8 cellular contexts compared by ENCODE assay signal in the genomic region with DNA sequence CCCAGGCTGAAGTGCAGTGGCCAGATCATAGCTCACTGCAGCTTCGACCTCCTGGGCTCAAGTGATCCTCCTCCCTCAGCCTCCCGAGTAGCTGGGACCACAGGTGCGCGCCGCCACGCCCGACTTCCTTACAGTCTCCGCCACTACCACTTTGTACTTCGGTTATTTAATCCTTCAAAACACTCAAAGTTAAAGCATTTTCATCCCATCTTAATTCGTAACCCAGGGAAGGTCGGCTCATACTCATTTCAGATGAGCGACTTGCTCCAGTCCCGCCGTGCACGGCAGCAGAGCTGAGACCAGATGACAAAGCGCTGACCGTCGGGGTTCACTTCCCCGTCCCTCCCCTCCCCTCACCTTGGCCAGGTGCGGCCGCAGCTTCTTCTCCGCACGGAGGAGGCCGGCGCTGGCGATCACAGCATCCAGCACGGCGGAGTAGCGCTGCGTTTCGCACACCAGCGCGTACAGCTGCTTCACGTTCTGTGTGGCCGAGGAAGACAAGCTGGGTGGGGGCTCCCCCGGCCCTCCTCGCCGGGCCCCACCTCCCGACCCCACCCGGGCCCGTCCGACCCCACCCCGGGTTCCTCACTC. TPM values are rescaled to one million over a fixed set of nuclear protein-coding genes. Genes with fewer than 3 reads are reported as not detected.
DNase-seq lines count a peak whose midpoint lies in the region; ATAC-seq and TF ChIP-seq lines count a peak whose summit lies in the region.

No MANE protein-coding gene starts in this region.

- no peaks in the 10 kb centered on the region for H3K9me3 ChIP-seq in iPS-20b (ENCODE audit: insufficient read depth, low read depth, low read length)

- peak overlapping the region; percentile 93 to 98 for H3K27ac Mint-ChIP-seq in activated naive CD4-positive, alpha-beta T cell treated with anti-CD3 and anti-CD28 coated beads, Interleukin-2, amount 50 U/mL, for 72 hours
- H3K27ac Mint-ChIP-seq in stimulated activated naive B cell treated with anti-CD40 and anti-IgM and Interleukin-4, amounts not matched to agents 10 μg/mL and 1 μg/mL and 100 μg/mL, for 72 hours = peak overlapping the region; percentile 98

- H3K27me3 ChIP-seq in BJ (ENCODE audit: control insufficient read depth, insufficient read depth, low read length) (no peaks in the 10 kb centered on the region), iPS-20b (ENCODE audit: insufficient read depth, low read length) (peaks cover 8% of the 10 kb centered on the region; the same call in 1 of the 2 replicates)

- peak overlapping the region; percentile 87; the same call in 1 of the 2 replicates for H3K9ac ChIP-seq in iPS-20b (ENCODE audit: low read depth, low read length)

- CTCF ChIA-PET in BJ (lab: Yijun Ruan, JAX) = no interaction called here

- no peak for TF ChIP-seq CTCF in BJ (IDR thresholded peaks at IDR 0.05; ENCODE audit: insufficient read depth, low read depth, low read length)

- H3K36me3 Mint-ChIP-seq in activated naive CD4-positive, alpha-beta T cell treated with anti-CD3 and anti-CD28 coated beads, Interleukin-2, amount 50 U/mL, for 72 hours = peaks cover 28 to 38% of the 10 kb centered on the region in 2 donors
- peaks cover 18 to 38% of the 10 kb centered on the region in 2 donors for H3K36me3 Mint-ChIP-seq in stimulated activated naive B cell treated with anti-CD40 and anti-IgM and Interleukin-4, amounts not matched to agents 10 μg/mL and 1 μg/mL and 100 μg/mL, for 72 hours

- POLR2A ChIA-PET in BJ (lab: Charles Lee) = no interaction called here

- no peak for DNase-seq in BJ (ENCODE audit: low read depth)
- peak; percentile 41 for DNase-seq in GM19240 (ENCODE audit: insufficient read length, low spot score)
- DNase-seq in activated naive CD4-positive, alpha-beta T cell treated with anti-CD3 and anti-CD28 coated beads, Interleukin-2, amount 50 U/mL, for 72 hours (ENCODE audit: low spot score in 2 of 2) = no peak
- DNase-seq in stimulated activated naive B cell treated with anti-CD40 and anti-IgM and Interleukin-4, amounts not matched to agents 10 μg/mL and 1 μg/mL and 100 μg/mL, for 72 hours = no peak
- DNase-seq in effector CD8-positive, alpha-beta T cell (lab: John Stamatoyannopoulos, UW) = no peak
- DNase-seq in occipital lobe (lab: John Stamatoyannopoulos, UW) = no peak

- H3K4me1 Mint-ChIP-seq in stimulated activated naive B cell treated with anti-CD40 and anti-IgM and Interleukin-4, amounts not matched to agents 10 μg/mL and 1 μg/mL and 100 μg/mL, for 72 hours = peaks cover 25 to 39% of the 10 kb centered on the region in 2 donors

- no peaks in the 10 kb centered on the region for H3K4me1 ChIP-seq in iPS-20b (ENCODE audit: insufficient read depth, low read length)

- H3K9me3 Mint-ChIP-seq in activated naive CD4-positive, alpha-beta T cell treated with anti-CD3 and anti-CD28 coated beads, Interleukin-2, amount 50 U/mL, for 72 hours = peaks cover 0 to 3% of the 10 kb centered on the region in 2 donors
- H3K9me3 Mint-ChIP-seq in stimulated activated naive B cell treated with anti-CD40 and anti-IgM and Interleukin-4, amounts not matched to agents 10 μg/mL and 1 μg/mL and 100 μg/mL, for 72 hours = no peaks in the 10 kb centered on the region

- peak overlapping the region; percentile 99 to 100 for H3K4me3 Mint-ChIP-seq in stimulated activated naive B cell treated with anti-CD40 and anti-IgM and Interleukin-4, amounts not matched to agents 10 μg/mL and 1 μg/mL and 100 μg/mL, for 72 hours

- H3K27me3 Mint-ChIP-seq in stimulated activated naive B cell treated with anti-CD40 and anti-IgM and Interleukin-4, amounts not matched to agents 10 μg/mL and 1 μg/mL and 100 μg/mL, for 72 hours = no peaks in the 10 kb centered on the region

- ATAC-seq in HG03342 (IDR thresholded peaks at IDR 0.05; ENCODE audit: unreplicated experiment) = peak; percentile 47
- ATAC-seq in activated naive CD4-positive, alpha-beta T cell treated with anti-CD3 and anti-CD28 coated beads, Interleukin-2, amount 50 U/mL, for 72 hours = peak; percentile 53 to 65
- ATAC-seq in stimulated activated naive B cell treated with anti-CD40 and anti-IgM and Interleukin-4, amounts not matched to agents 10 μg/mL and 1 μg/mL and 100 μg/mL, for 72 hours (replicated peaks) = peak; percentile 61 to 66

- peak overlapping the region; percentile 14 for H3K27ac ChIP-seq in iPS-20b (ENCODE audit: low read length)

- H3K4me3 ChIP-seq in BJ (ENCODE audit: low read depth, low read length) = peak overlapping the region; percentile 72
- H3K4me3 ChIP-seq in iPS-20b (ENCODE audit: low read length) = peak overlapping the region; percentile 78

- H3K36me3 ChIP-seq in BJ (ENCODE audit: control insufficient read depth, insufficient read depth, low read length) (peaks cover 5% of the 10 kb centered on the region; the same call in 1 of the 2 replicates), iPS-20b (ENCODE audit: insufficient read depth, low read depth, low read length) (peaks cover 38% of the 10 kb centered on the region)

RNA-seq across cellular contexts. Expression of gene NSUN5, which starts 0.5 kb away (rescaled TPM):
- polyA plus RNA-seq in BJ (2011; rRNA removed) = 13.7 and 23.6 TPM in 2 replicates
- 8.9 and 13.8 TPM in 2 replicates for polyA minus RNA-seq in BJ (2011; rRNA and poly(A)+ RNA removed)
- total RNA-seq in activated naive CD4-positive, alpha-beta T cell treated with anti-CD3 and anti-CD28 coated beads, Interleukin-2, amount 50 U/mL, for 72 hours = 10 to 100 TPM; 47.9 to 75.2 TPM
- 13.9 TPM for total RNA-seq in occipital lobe

RNA-seq across cellular contexts. Expression of gene TRIM50, which starts 19.7 kb away (rescaled TPM):
- not detected in 2 replicates for polyA plus RNA-seq in BJ (2011; rRNA removed)
- polyA minus RNA-seq in BJ (2011; rRNA and poly(A)+ RNA removed) = not detected in 2 replicates
- under 1 TPM in 1 of 2 donors, not detected in 1; 0.20 TPM for total RNA-seq in activated naive CD4-positive, alpha-beta T cell treated with anti-CD3 and anti-CD28 coated beads, Interleukin-2, amount 50 U/mL, for 72 hours
- 0.16 TPM for total RNA-seq in occipital lobe

RNA-seq across cellular contexts. Expression of gene FKBP6, which starts 19.8 kb away (rescaled TPM):
- polyA plus RNA-seq in BJ (2011; rRNA removed) = not detected in 2 replicates
- polyA minus RNA-seq in BJ (2011; rRNA and poly(A)+ RNA removed) = not detected in 2 replicates
- not detected for total RNA-seq in activated naive CD4-positive, alpha-beta T cell treated with anti-CD3 and anti-CD28 coated beads, Interleukin-2, amount 50 U/mL, for 72 hours
- not detected for total RNA-seq in occipital lobe
